Comparison of ENCODE assay signal across 8 cellular contexts in the genomic region with DNA sequence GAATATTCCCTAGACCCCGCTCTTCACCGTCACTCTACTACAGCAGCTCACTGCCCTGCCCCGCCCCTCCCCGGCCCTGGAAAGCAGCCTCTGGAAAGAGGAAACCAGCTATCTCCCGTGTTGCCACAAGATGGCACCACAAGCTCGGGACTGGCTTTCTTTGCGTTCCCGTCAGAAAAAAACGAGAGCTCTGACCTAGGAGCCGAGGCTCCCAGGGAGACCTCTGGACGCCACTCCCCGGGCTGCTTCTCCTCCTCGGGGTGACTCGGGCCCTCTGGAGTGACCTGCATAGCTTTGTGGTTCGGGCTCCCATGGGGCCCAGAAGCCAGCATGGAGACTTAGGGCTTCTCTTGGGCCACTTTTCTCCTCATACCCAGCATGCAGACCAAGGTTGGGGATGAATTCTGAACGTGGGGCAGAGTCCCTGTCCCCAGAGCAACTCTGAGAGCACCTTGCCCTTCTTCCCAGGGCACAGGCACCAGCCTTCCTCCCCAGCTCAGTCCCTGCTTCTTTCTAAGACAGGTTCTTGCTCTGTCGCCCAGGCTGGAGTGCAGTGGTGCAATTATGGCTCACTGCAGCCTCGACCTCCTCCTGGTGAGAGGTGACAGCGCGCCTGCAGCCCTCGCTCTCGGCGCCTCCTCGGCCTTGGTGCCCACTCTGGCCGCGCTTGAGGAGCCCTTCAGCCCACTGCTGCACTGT. TPM values are rescaled to one million over a fixed set of nuclear protein-coding genes. Genes with fewer than 3 reads are reported as not detected.
A peak's percentile ranks its signal among the peaks of the same experiment; 100 is the strongest.
DNase-seq lines count a peak whose midpoint lies in the region; ATAC-seq and TF ChIP-seq lines count a peak whose summit lies in the region.

No MANE protein-coding gene starts in this region.

- DNase-seq in AG09319 (ENCODE audit: extremely low read depth, low read depth) (no peak), H4 (ENCODE audit: low spot score) (peak; percentile 75), NCI-H345 (lab: John Stamatoyannopoulos, UW) (peak; percentile 78), caudate nucleus (lab: John Stamatoyannopoulos, UW) (peak in 56 of 61 donors; percentile 13 to 81 (median 48)), kidney glomerular epithelial cell (lab: John Stamatoyannopoulos, UW) (peak; percentile 67)
- DNase-seq in stimulated activated CD4-positive, alpha-beta T cell treated with anti-CD3 and anti-CD28 coated beads, Interleukin-1b, Interleukin-23, amount 100 ng/mL, for 24 hours (ENCODE audit: low read depth in 4 of 4, low spot score in 1 of 4) = peak; percentile 54 to 77 (median 64)

- ATAC-seq in activated CD4-positive, CD25-positive, alpha-beta regulatory T cell treated with anti-CD3 and anti-CD28 coated beads, Interleukin-2, amount 50 U/mL, for 24 hours = peak; percentile 72 to 87
- no peak for ATAC-seq in GM21529 (IDR thresholded peaks at IDR 0.05; ENCODE audit: unreplicated experiment)

- H3K27ac ChIP-seq in caudate nucleus (ENCODE audit: low read depth, low read length) = no peak overlapping the region

- peak; percentile 91 for TF ChIP-seq CTCF in AG09319 (IDR thresholded peaks at IDR 0.05; ENCODE audit: low read depth, low read length)

RNA-seq across cellular contexts. Expression of a gene that starts 19.0 kb away (rescaled TPM):
- total RNA-seq in H4 (2014; rRNA removed; shearing (Covaris generic)) = 5.2 and 6.7 TPM in 2 replicates

RNA-seq across cellular contexts. Expression of a gene that starts 21.4 kb away (rescaled TPM):
- total RNA-seq in H4 (2014; rRNA removed; shearing (Covaris generic)) = 19.0 and 20.0 TPM in 2 replicates

RNA-seq across cellular contexts. Expression of a gene that starts 46.9 kb away (rescaled TPM):
- 53.2 and 104 TPM in 2 replicates for total RNA-seq in H4 (2014; rRNA removed; shearing (Covaris generic))
